ENCODE assay signal across 21 cellular contexts in genomic region chr13:110506396-110506795, GRCh38. TPM values are rescaled to one million over a fixed set of nuclear protein-coding genes. Genes with fewer than 3 reads are reported as not detected.
DNase-seq lines count a peak whose midpoint lies in the region; ATAC-seq and TF ChIP-seq lines count a peak whose summit lies in the region.
"Had no signal": no experiment of that assay in that cellular context is flagged by ENCODE, and none has a peak within 500 bp of the region (broad histone marks: within the 10 kb centered on the region; RNA-seq: fewer than 3 reads in every experiment).

No MANE protein-coding gene starts in this region.

- POLR2A ChIA-PET in PC-3 (lab: Charles Lee; ENCODE audit: unreplicated experiment): no interaction called here

- H3K4me1 ChIP-seq in PC-3 (ENCODE audit: insufficient read depth, low read length): peaks cover 11% of the 10 kb centered on the region
- H3K4me1 ChIP-seq in body of pancreas: peaks cover 33% of the 10 kb centered on the region
- peaks cover 43% of the 10 kb centered on the region for H3K4me1 ChIP-seq in mesenchymal stem cell (ENCODE audit: control insufficient read depth, insufficient read depth, low read depth, low read length)
- peaks cover 16 to 62% (median 52%) of the 10 kb centered on the region in 5 donors for H3K4me1 ChIP-seq in subcutaneous abdominal adipose tissue (ENCODE audit: control insufficient read depth in 5 of 5, insufficient read depth in 5 of 5, low read length in 5 of 5)
- H3K4me1 ChIP-seq: neural progenitor cell had no signal

- no peak overlapping the region for H2BK5ac ChIP-seq in mesenchymal stem cell (ENCODE audit: low read depth, low read length, poor library complexity, severe bottlenecking)

- intact Hi-C loops in PC-3 (cut with micrococcal nuclease) (no loop called here), body of pancreas (cut with DNase I) (no loop called here)

- no peaks in the 10 kb centered on the region for H3K27me3 ChIP-seq in PC-3 (ENCODE audit: low read length)
- H3K27me3 ChIP-seq in body of pancreas: no peaks in the 10 kb centered on the region
- H3K27me3 ChIP-seq in mesenchymal stem cell (ENCODE audit: control insufficient read depth in 1 of 2, insufficient read depth in 1 of 2, low read length in 2 of 2): no peaks in the 10 kb centered on the region
- no peaks in the 10 kb centered on the region for H3K27me3 ChIP-seq in subcutaneous abdominal adipose tissue (ENCODE audit: control insufficient read depth in 5 of 5, insufficient read depth in 4 of 5, low read length in 5 of 5)
- H3K27me3 ChIP-seq: brain microvascular endothelial cell, neural progenitor cell had no signal

- H2BK12ac ChIP-seq in mesenchymal stem cell (ENCODE audit: low read length in 2 of 2): peak overlapping the region in 1 of 2 experiments; percentile 67

- H2BK15ac ChIP-seq in mesenchymal stem cell (ENCODE audit: low read depth, poor library complexity, severe bottlenecking): no peak overlapping the region

- H3K9ac ChIP-seq in PC-3 (ENCODE audit: low read length) (no peak overlapping the region), mesenchymal stem cell (ENCODE audit: low read length) (no peak overlapping the region), subcutaneous abdominal adipose tissue (ENCODE audit: low read length in 5 of 5) (no peak overlapping the region)
- H3K9ac ChIP-seq: neural progenitor cell had no signal

- BruUV-seq in PC-3 (replicated peaks; lab: Mats Ljungman, UMichigan): no TSS peak

- no peak overlapping the region for H3K4me2 ChIP-seq in PC-3 (ENCODE audit: low read length)
- no peak overlapping the region for H3K4me2 ChIP-seq in mesenchymal stem cell (ENCODE audit: low read length, poor library complexity, severe bottlenecking)
- H3K4me2 ChIP-seq: neural progenitor cell had no signal

- H3K14ac ChIP-seq in mesenchymal stem cell (ENCODE audit: low read length in 2 of 2): peak overlapping the region in 1 of 2 experiments; percentile 29

- peak overlapping the region; percentile 34 for H4K91ac ChIP-seq in mesenchymal stem cell (ENCODE audit: low read length)

- 39 to 43% methylated on average over 9 to 18 of the region's 18 CpGs for WGBS in body of pancreas, 2 donors
- 96% methylated on average over 18 of the region's 18 CpGs for WGBS in mesenchymal stem cell

- H3K36me3 ChIP-seq in PC-3 (ENCODE audit: low read depth, low read length) (no peaks in the 10 kb centered on the region), body of pancreas (replicated peaks in 1 of 2; ENCODE audit: insufficient read depth in 1 of 2, low read depth in 2 of 2) (no peaks in the 10 kb centered on the region), mesenchymal stem cell (ENCODE audit: control insufficient read depth in 1 of 2, insufficient read depth in 2 of 2, low read depth in 1 of 2, low read length in 2 of 2) (peaks cover 55 to 82% of the 10 kb centered on the region in 2 experiments), subcutaneous abdominal adipose tissue (ENCODE audit: control insufficient read depth in 5 of 5, insufficient read depth in 5 of 5, low read length in 5 of 5) (peaks cover 7 to 95% (median 88%) of the 10 kb centered on the region in 5 donors)
- H3K36me3 ChIP-seq: neural progenitor cell had no signal

- no peak overlapping the region for H2AFZ ChIP-seq in PC-3 (ENCODE audit: low read length)
- H2AFZ ChIP-seq in mesenchymal stem cell (ENCODE audit: low read depth, low read length): no peak overlapping the region
- H2AFZ ChIP-seq: neural progenitor cell had no signal

- no peak overlapping the region for H3K4me3 ChIP-seq in PC-3 (ENCODE audit: low read length)
- no peak overlapping the region for H3K4me3 ChIP-seq in body of pancreas
- peak overlapping the region in 1 of 2 experiments; percentile 11 for H3K4me3 ChIP-seq in mesenchymal stem cell (ENCODE audit: insufficient read depth in 1 of 2, low read depth in 1 of 2, low read length in 2 of 2)
- H3K4me3 ChIP-seq in subcutaneous abdominal adipose tissue (ENCODE audit: low read depth in 1 of 5, low read length in 5 of 5): no peak overlapping the region
- H3K4me3 ChIP-seq: neural progenitor cell had no signal

- ATAC-seq in PC-3: no peak
- ATAC-seq in body of pancreas: no peak
- ATAC-seq in HG02642 (IDR thresholded peaks at IDR 0.05; ENCODE audit: poor library complexity, unreplicated experiment): no peak
- ATAC-seq: activated T-cell treated with anti-CD3 and anti-CD28 coated beads, Interleukin-2, amount 50 U/mL, for 72 hours; stimulated activated naive CD8-positive, alpha-beta T cell treated with anti-CD3 and anti-CD28 coated beads, Interleukin-15, Interleukin-2, amounts not matched to agents 100 U/mL and 50 U/mL, for 24 hours had no signal

- DNase-seq in PC-3: no peak
- DNase-seq in body of pancreas: peak in 2 of 4 donors; percentile 32 to 37
- DNase-seq in mesenchymal stem cell: no peak
- DNase-seq in activated CD4-positive, alpha-beta T cell treated with anti-CD3 and anti-CD28 coated beads for 1 hour: no peak
- no peak for DNase-seq in NOMO-1 (lab: John Stamatoyannopoulos, UW; ENCODE audit: unreplicated experiment in 2 of 2)
- DNase-seq in GM19238 (ENCODE audit: insufficient read length, low spot score): no peak
- DNase-seq: activated B cell treated with CpG ODN at 0.5 μM for 24 hours; activated T-cell treated with anti-CD3 and anti-CD28 coated beads, Interleukin-2, amount 50 U/mL, for 72 hours; brain microvascular endothelial cell; GDM1; head of caudate nucleus; HFFc6; islet precursor cell; mesendoderm; NCI-H2081 treated with DMSO at 0.1 percent for 48 hours; NCI-H524 treated with DMSO at 0.1 percent for 48 hours; SIG-M5; stimulated activated naive CD8-positive, alpha-beta T cell treated with anti-CD3 and anti-CD28 coated beads, Interleukin-15, Interleukin-2, amounts not matched to agents 100 U/mL and 50 U/mL, for 24 hours had no signal

- H3K27ac ChIP-seq in PC-3 (ENCODE audit: low read length) (peak overlapping the region; percentile 61; the same call in 1 of the 2 replicates), body of pancreas (peak overlapping the region; percentile 87 to 96 (median 90)), mesenchymal stem cell (ENCODE audit: low read length, poor library complexity, severe bottlenecking) (no peak overlapping the region), subcutaneous abdominal adipose tissue (ENCODE audit: low read depth, low read length) (peak overlapping the region; percentile 78)
- H3K27ac ChIP-seq: brain microvascular endothelial cell, neural progenitor cell had no signal

- H3K9me2 ChIP-seq in PC-3 (replicated peaks; ENCODE audit: low read length): no peaks in the 10 kb centered on the region

- no peak for TF ChIP-seq POLR2A in body of pancreas (IDR thresholded peaks at IDR 0.05)

- H4K20me1 ChIP-seq in PC-3 (ENCODE audit: low read length): no peaks in the 10 kb centered on the region

- no peaks in the 10 kb centered on the region for H3F3A ChIP-seq in PC-3 (ENCODE audit: low read length, unreplicated experiment)

- no peak overlapping the region for H4K8ac ChIP-seq in mesenchymal stem cell (ENCODE audit: low read length)

- no peak overlapping the region for H2BK120ac ChIP-seq in mesenchymal stem cell (ENCODE audit: low read depth, low read length)

- no peak overlapping the region for H2AK5ac ChIP-seq in mesenchymal stem cell (ENCODE audit: low read length, severe bottlenecking)

- TF ChIP-seq CTCF in PC-3 (conservative IDR thresholded peaks at IDR 0.05; ENCODE audit: low read depth, low read length) (no peak), body of pancreas (IDR thresholded peaks at IDR 0.05) (no peak)

- H3K79me2 ChIP-seq in PC-3 (ENCODE audit: low read length): no peaks in the 10 kb centered on the region

- no peak overlapping the region for H3K4ac ChIP-seq in mesenchymal stem cell (ENCODE audit: low read depth in 1 of 2, low read length in 2 of 2)

- no peak overlapping the region for H3K23ac ChIP-seq in mesenchymal stem cell (ENCODE audit: low read length in 2 of 2)

- CTCF ChIA-PET in PC-3 (lab: Charles Lee): no interaction called here

- H3K18ac ChIP-seq in mesenchymal stem cell (ENCODE audit: low read depth in 1 of 2, low read length in 2 of 2): no peak overlapping the region

- H3K9me3 ChIP-seq in PC-3 (ENCODE audit: low read length) (no peaks in the 10 kb centered on the region), body of pancreas (no peaks in the 10 kb centered on the region), mesenchymal stem cell (ENCODE audit: control insufficient read depth, low read length) (no peaks in the 10 kb centered on the region), subcutaneous abdominal adipose tissue (ENCODE audit: control insufficient read depth in 5 of 5, low read length in 5 of 5) (no peaks in the 10 kb centered on the region)

- H3K79me1 ChIP-seq in mesenchymal stem cell (replicated peaks; ENCODE audit: low read length, poor library complexity, severe bottlenecking): peaks cover 8% of the 10 kb centered on the region

RNA-seq across cellular contexts. Expression of gene RAB20, which starts 55.1 kb away (rescaled TPM):
- 22.9 and 27.9 TPM in 2 replicates for total RNA-seq in PC-3 (2014; rRNA removed)
- total RNA-seq in body of pancreas: 10 to 100 TPM; 23.1 to 35.5 TPM
- 5.1 TPM for polyA plus RNA-seq in mesenchymal stem cell (2013, experiment 1 of 2)
- polyA plus RNA-seq in mesenchymal stem cell (2013, experiment 2 of 2): 5.2 TPM
